1 cellular context compared by ENCODE assay signal in genomic region chr16:89140401-89140800, GRCh38.
TF ChIP-seq lines count a peak whose summit lies in the region.

No MANE protein-coding gene starts in this region.

TF ChIP-seq in GM23338, 12 proteins besides CTCF, POLR2A, EP300 and RAD21 (continued from another document):
- no peak for TF ChIP-seq ZNF462 (CRISPR knock-in tag; IDR thresholded peaks at IDR 0.05)
- TF ChIP-seq ETS1 (IDR thresholded peaks at IDR 0.05), result no peak
- no peak for TF ChIP-seq EZH2 (IDR thresholded peaks at IDR 0.05; ENCODE audit: low read depth, unreplicated experiment)
- no peak for TF ChIP-seq POLR2AphosphoS5 (IDR thresholded peaks at IDR 0.05; ENCODE audit: low read depth)
- TF ChIP-seq ZNF331 (CRISPR knock-in tag; IDR thresholded peaks at IDR 0.05; ENCODE audit: low read depth), result no peak
- no peak for TF ChIP-seq NANOG (IDR thresholded peaks at IDR 0.05; ENCODE audit: borderline replicate concordance)
- no peak for TF ChIP-seq CREB1 (CRISPR knock-in tag; IDR thresholded peaks at IDR 0.05; ENCODE audit: low read depth)
